7 cellular contexts compared by ENCODE assay signal in genomic region chr5:174186096-174186495, GRCh38.
"Had no signal": no experiment of that assay in that cellular context is flagged by ENCODE, and none has a peak within 500 bp of the region (broad histone marks: within the 10 kb centered on the region; RNA-seq: fewer than 3 reads in every experiment).

No MANE protein-coding gene starts in this region.

- H3K4me2 ChIP-seq: GM23338 had no signal

- H3K36me3 ChIP-seq: HAP-1 had no signal

- DNase-seq: IMR-90, KG1 had no signal

- H3K9me3 Mint-ChIP-seq: GM23338 had no signal

- ATAC-seq: HCT116, K562 had no signal

- H3K4me3 Mint-ChIP-seq: GM23338 had no signal

- H2AFZ ChIP-seq: GM23338 had no signal

- H3K27ac Mint-ChIP-seq: GM23338 had no signal

- H3K4me1 ChIP-seq: HAP-1 had no signal

- H3K9me3 ChIP-seq: HAP-1 had no signal

- H3K27ac ChIP-seq: HL-60 had no signal

- H3K4me3 ChIP-seq: GM23338, HAP-1, K562 had no signal
